Comparison of ENCODE assay signal across 13 cellular contexts in genomic region chr4:10730019-10730418, GRCh38. TPM values are rescaled to one million over a fixed set of nuclear protein-coding genes. Genes with fewer than 3 reads are reported as not detected.
DNase-seq lines count a peak whose midpoint lies in the region; ATAC-seq, FAIRE-seq and TF ChIP-seq lines count a peak whose summit lies in the region.
"Had no signal": no experiment of that assay in that cellular context is flagged by ENCODE, and none has a peak within 500 bp of the region (broad histone marks: within the 10 kb centered on the region; RNA-seq: fewer than 3 reads in every experiment).

No MANE protein-coding gene starts in this region.

- peaks cover 0 to 4% (median 0%) of the 10 kb centered on the region in 7 donors for H3K9me3 Mint-ChIP-seq in CD14-positive monocyte
- H3K9me3 Mint-ChIP-seq: activated naive CD8-positive, alpha-beta T cell treated with anti-CD3 and anti-CD28 coated beads, Interleukin-2, amount 10 ng/mL, durations not matched to agents 7 days and 5 days had no signal

- FAIRE-seq in GM12891 (lab: Jason Lieb, UNC), result peak; percentile 92

- H3K27ac Mint-ChIP-seq in CD14-positive monocyte, result no peak overlapping the region
- H3K27ac Mint-ChIP-seq: activated naive CD8-positive, alpha-beta T cell treated with anti-CD3 and anti-CD28 coated beads, Interleukin-2, amount 10 ng/mL, durations not matched to agents 7 days and 5 days had no signal

- no peak overlapping the region for H3K4me3 Mint-ChIP-seq in CD14-positive monocyte
- H3K4me3 Mint-ChIP-seq: activated naive CD8-positive, alpha-beta T cell treated with anti-CD3 and anti-CD28 coated beads, Interleukin-2, amount 10 ng/mL, durations not matched to agents 7 days and 5 days had no signal

- peaks cover 0 to 1% (median 0%) of the 10 kb centered on the region in 3 donors for H3K27me3 Mint-ChIP-seq in CD14-positive monocyte (ENCODE audit: low read depth in 3 of 3)
- H3K27me3 Mint-ChIP-seq: activated naive CD8-positive, alpha-beta T cell treated with anti-CD3 and anti-CD28 coated beads, Interleukin-2, amount 10 ng/mL, durations not matched to agents 7 days and 5 days had no signal

- no peaks in the 10 kb centered on the region for H3K36me3 Mint-ChIP-seq in CD14-positive monocyte

- ATAC-seq in GM19397 (IDR thresholded peaks at IDR 0.05; ENCODE audit: unreplicated experiment) (peak; percentile 31), HG02884 (IDR thresholded peaks at IDR 0.05; ENCODE audit: unreplicated experiment) (peak; percentile 39), HG03575 (IDR thresholded peaks at IDR 0.05; ENCODE audit: extremely low read depth, insufficient number of reproducible peaks, low FRiP score, unreplicated experiment) (peak; percentile 28)

- no peak for TF ChIP-seq CTCF in CD14-positive monocyte (IDR thresholded peaks at IDR 0.05)

- TF ChIP-seq POLR2A in GM12891 (IDR thresholded peaks at IDR 0.05; ENCODE audit: low read depth, low read length), result no peak

- peaks cover 2% of the 10 kb centered on the region for H3K4me1 Mint-ChIP-seq in CD14-positive monocyte

- DNase-seq in GM12891 (ENCODE audit: insufficient read length, low spot score), result no peak
- no peak for DNase-seq in NAMALWA (ENCODE audit: low spot score)
- no peak for DNase-seq in ecto neural progenitor cell (ENCODE audit: low spot score)
- no peak for DNase-seq in KG1 (lab: John Stamatoyannopoulos, UW)
- DNase-seq in CD14-positive monocyte (ENCODE audit: low spot score), result no peak
- DNase-seq: activated naive CD8-positive, alpha-beta T cell treated with anti-CD3 and anti-CD28 coated beads, Interleukin-2, amount 10 ng/mL, durations not matched to agents 7 days and 5 days; effector memory CD4-positive, alpha-beta T cell; NCI-H1048; T-helper 9 cell had no signal

- intact Hi-C loops in CD14-positive monocyte (cut with micrococcal nuclease), result no loop called here

TF ChIP-seq in GM12891, 5 proteins besides CTCF, POLR2A, EP300 and RAD21:
- TF ChIP-seq POLR2AphosphoS5 (IDR thresholded peaks at IDR 0.05; ENCODE audit: low read depth, low read length), result no peak
- 0 out of 2 replicates have a peak, but pooled peaks have one; percentile 18 for TF ChIP-seq POU2F2 (IDR thresholded peaks at IDR 0.05; ENCODE audit: low read depth, low read length)

RNA-seq across cellular contexts. Expression of gene CLNK, which starts 45.5 kb away (rescaled TPM):
- 3.5 TPM for polyA plus RNA-seq in GM12891 (2012; ENCODE audit: low read depth, missing spikeins)
- polyA plus RNA-seq in CD14-positive monocyte, result not detected
- polyA plus RNA-seq: BJ had no signal
